Comparison of ENCODE assay signal across 14 cellular contexts in genomic region chr11:108727665-108728064, GRCh38.
DNase-seq lines count a peak whose midpoint lies in the region; ATAC-seq lines count a peak whose summit lies in the region.
"Had no signal": no experiment of that assay in that cellular context is flagged by ENCODE, and none has a peak within 500 bp of the region (broad histone marks: within the 10 kb centered on the region; RNA-seq: fewer than 3 reads in every experiment).

No MANE protein-coding gene starts in this region.

- no peaks in the 10 kb centered on the region for H3K27me3 Mint-ChIP-seq in activated T-cell treated with anti-CD3 and anti-CD28 coated beads, Interleukin-2, amount 50 U/mL, for 4 hours (ENCODE audit: low read depth)
- H3K27me3 Mint-ChIP-seq: naive thymus-derived CD4-positive, alpha-beta T cell had no signal

- ATAC-seq in activated T-cell treated with anti-CD3 and anti-CD28 coated beads, Interleukin-2, amount 50 U/mL, for 4 hours = peak; percentile 65 to 85
- ATAC-seq in GM21390 (IDR thresholded peaks at IDR 0.05; ENCODE audit: unreplicated experiment) (peak; percentile 46), HG03045 (IDR thresholded peaks at IDR 0.05; ENCODE audit: unreplicated experiment) (peak; percentile 62), HG02588 (IDR thresholded peaks at IDR 0.05; ENCODE audit: unreplicated experiment) (no peak)
- ATAC-seq in stimulated activated effector memory CD8-positive, alpha-beta T cell treated with anti-CD3 and anti-CD28 coated beads, Interleukin-12 subunit alpha, Interleukin-12 subunit beta, amount 100 ng/mL, for 72 hours = peak; percentile 91
- ATAC-seq: naive thymus-derived CD4-positive, alpha-beta T cell had no signal

- peak overlapping the region; percentile 72 for H3K27ac Mint-ChIP-seq in stimulated activated effector memory CD8-positive, alpha-beta T cell treated with anti-CD3 and anti-CD28 coated beads, Interleukin-12 subunit alpha, Interleukin-12 subunit beta, amount 100 ng/mL, for 72 hours

- DNase-seq in activated T-cell treated with anti-CD3 and anti-CD28 coated beads, Interleukin-2, amount 50 U/mL, for 4 hours = no peak
- no peak for DNase-seq in activated T-cell treated with anti-CD3 and anti-CD28 coated beads, Interleukin-2, amount 50 U/mL, for 1 hour
- DNase-seq in stimulated activated effector memory CD8-positive, alpha-beta T cell treated with anti-CD3 and anti-CD28 coated beads, Interleukin-12 subunit alpha, Interleukin-12 subunit beta, amount 100 ng/mL, for 72 hours (ENCODE audit: low spot score in 2 of 2) = no peak
- DNase-seq in H4 (ENCODE audit: low spot score) (no peak), NCI-H1105 treated with DMSO at 0.1 percent for 48 hours (lab: John Stamatoyannopoulos, UW) (no peak)
- DNase-seq: amygdala; left ventricle myocardium inferior; naive thymus-derived CD4-positive, alpha-beta T cell; NCI-H1930; Right ventricle myocardium superior; stimulated activated CD4-positive, alpha-beta T cell treated with anti-CD3 and anti-CD28 coated beads, Interleukin-1b, Interleukin-23, amount 100 ng/mL, for 48 hours had no signal

- no peak overlapping the region for H3K4me3 Mint-ChIP-seq in activated T-cell treated with anti-CD3 and anti-CD28 coated beads, Interleukin-2, amount 50 U/mL, for 4 hours
- H3K4me3 Mint-ChIP-seq in stimulated activated effector memory CD8-positive, alpha-beta T cell treated with anti-CD3 and anti-CD28 coated beads, Interleukin-12 subunit alpha, Interleukin-12 subunit beta, amount 100 ng/mL, for 72 hours = peak overlapping the region; percentile 39
- H3K4me3 Mint-ChIP-seq: naive thymus-derived CD4-positive, alpha-beta T cell had no signal

- H3K9me3 Mint-ChIP-seq in activated T-cell treated with anti-CD3 and anti-CD28 coated beads, Interleukin-2, amount 50 U/mL, for 4 hours = peaks cover 8% of the 10 kb centered on the region
- H3K9me3 Mint-ChIP-seq in stimulated activated effector memory CD8-positive, alpha-beta T cell treated with anti-CD3 and anti-CD28 coated beads, Interleukin-12 subunit alpha, Interleukin-12 subunit beta, amount 100 ng/mL, for 72 hours = peaks cover 4% of the 10 kb centered on the region

- H3K36me3 Mint-ChIP-seq in activated T-cell treated with anti-CD3 and anti-CD28 coated beads, Interleukin-2, amount 50 U/mL, for 4 hours (ENCODE audit: insufficient read depth) = peaks cover 60% of the 10 kb centered on the region
- peaks cover 31% of the 10 kb centered on the region for H3K36me3 Mint-ChIP-seq in stimulated activated effector memory CD8-positive, alpha-beta T cell treated with anti-CD3 and anti-CD28 coated beads, Interleukin-12 subunit alpha, Interleukin-12 subunit beta, amount 100 ng/mL, for 72 hours

- peaks cover 43% of the 10 kb centered on the region for H3K4me1 Mint-ChIP-seq in activated T-cell treated with anti-CD3 and anti-CD28 coated beads, Interleukin-2, amount 50 U/mL, for 4 hours (ENCODE audit: low read depth)
- peaks cover 64% of the 10 kb centered on the region for H3K4me1 Mint-ChIP-seq in stimulated activated effector memory CD8-positive, alpha-beta T cell treated with anti-CD3 and anti-CD28 coated beads, Interleukin-12 subunit alpha, Interleukin-12 subunit beta, amount 100 ng/mL, for 72 hours
